ENCODE assay signal across 8 cellular contexts in genomic region chr19:17109962-17110598, GRCh38. TPM values are rescaled to one million over a fixed set of nuclear protein-coding genes. Genes with fewer than 3 reads are reported as not detected.
DNase-seq lines count a peak whose midpoint lies in the region; ATAC-seq and TF ChIP-seq lines count a peak whose summit lies in the region.

No MANE protein-coding gene starts in this region.

- no peaks in the 10 kb centered on the region for H3K9me3 ChIP-seq in H9 (ENCODE audit: control insufficient read depth, low read depth, low read length)
- no peaks in the 10 kb centered on the region for H3K9me3 ChIP-seq in mononuclear cell (ENCODE audit: low read depth, low read length)

- no peaks in the 10 kb centered on the region; the same call in 1 of the 2 replicates for H3K27me3 Mint-ChIP-seq in H9 (ENCODE audit: low read depth)
- no peaks in the 10 kb centered on the region for H3K27me3 Mint-ChIP-seq in activated CD8-positive, alpha-beta T cell treated with anti-CD3 and anti-CD28 coated beads, Interleukin-2, amount 10 ng/mL, durations not matched to agents 7 days and 5 days (ENCODE audit: low read depth)

- no peak overlapping the region for H2BK12ac ChIP-seq in H9 (ENCODE audit: insufficient read length, low read depth, low read length)

- H3K79me1 ChIP-seq in H9 (ENCODE audit: insufficient read depth, low read depth, low read length, poor library complexity, severe bottlenecking), result no peaks in the 10 kb centered on the region

- no peak overlapping the region for H2BK15ac ChIP-seq in H9 (ENCODE audit: low read depth, low read length)

- H3K9ac ChIP-seq in H9 (ENCODE audit: extremely low read depth, insufficient read length, low read length), result no peak overlapping the region

- H3K4me1 Mint-ChIP-seq in H9, result peaks cover 23 to 24% of the 10 kb centered on the region in 2 experiments
- peaks cover 68% of the 10 kb centered on the region for H3K4me1 Mint-ChIP-seq in activated CD8-positive, alpha-beta T cell treated with anti-CD3 and anti-CD28 coated beads, Interleukin-2, amount 10 ng/mL, durations not matched to agents 7 days and 5 days (ENCODE audit: low read depth)

- no peak overlapping the region for H4K5ac ChIP-seq in H9 (ENCODE audit: insufficient read length, low read depth, low read length)

- H3T11ph ChIP-seq in H9 (ENCODE audit: low read length), result no peak overlapping the region

- H4K8ac ChIP-seq in H9 (replicated peaks; ENCODE audit: insufficient read length, low read depth, low read length), result no peak overlapping the region

- no CpG with 5 or more reads among the region's 26 CpGs for WGBS in H9 (ENCODE audit: extremely low coverage, insufficient read length, low lambda C conversion rate)

- H4K20me1 ChIP-seq in H9 (ENCODE audit: control insufficient read depth, insufficient read depth, insufficient read length), result no peaks in the 10 kb centered on the region

- no peaks in the 10 kb centered on the region for H3K23me2 ChIP-seq in H9 (ENCODE audit: insufficient read length, low read depth, low read length, poor library complexity, severe bottlenecking)

- no peak overlapping the region for H2BK5ac ChIP-seq in H9 (ENCODE audit: insufficient read length, low read length)

- ATAC-seq in activated CD8-positive, alpha-beta T cell treated with anti-CD3 and anti-CD28 coated beads, Interleukin-2, amount 10 ng/mL, durations not matched to agents 7 days and 5 days, result peak; percentile 49
- no peak for ATAC-seq in omental fat pad (ENCODE audit: low FRiP score)

- H3K4me3 Mint-ChIP-seq in H9, result no peak overlapping the region
- peak overlapping the region; percentile 17 for H3K4me3 Mint-ChIP-seq in activated CD8-positive, alpha-beta T cell treated with anti-CD3 and anti-CD28 coated beads, Interleukin-2, amount 10 ng/mL, durations not matched to agents 7 days and 5 days

- H3K27me3 ChIP-seq in H9 (ENCODE audit: insufficient read depth, low read length), result no peaks in the 10 kb centered on the region
- H3K27me3 ChIP-seq in mononuclear cell (ENCODE audit: insufficient read depth, low read length), result no peaks in the 10 kb centered on the region

- H3K27ac ChIP-seq in H9 (ENCODE audit: insufficient read length, low read depth, low read length), result no peak overlapping the region

- TF ChIP-seq CTCF in H9 (conservative IDR thresholded peaks at IDR 0.05) (no peak), omental fat pad (IDR thresholded peaks at IDR 0.05) (no peak)

- no peak overlapping the region for H3K18ac ChIP-seq in H9 (ENCODE audit: insufficient read length, low read depth, low read length)

- no peak overlapping the region for H3K4ac ChIP-seq in H9 (ENCODE audit: low read depth, low read length)

- peaks cover 8 to 28% (median 10%) of the 10 kb centered on the region in 3 experiments; a peak in 5 of 7 replicates for H3K36me3 Mint-ChIP-seq in H9 (ENCODE audit: insufficient read depth in 1 of 3, low read depth in 3 of 3)
- peaks cover 77% of the 10 kb centered on the region for H3K36me3 Mint-ChIP-seq in activated CD8-positive, alpha-beta T cell treated with anti-CD3 and anti-CD28 coated beads, Interleukin-2, amount 10 ng/mL, durations not matched to agents 7 days and 5 days (ENCODE audit: low read depth)

- H4K91ac ChIP-seq in H9 (ENCODE audit: insufficient read length, low read depth, low read length), result no peak overlapping the region

- peak overlapping the region; percentile 30 for H3K4me3 ChIP-seq in mononuclear cell (ENCODE audit: low read length)

- H3K4me2 ChIP-seq in H9 (ENCODE audit: insufficient read depth, insufficient read length, low read length), result no peak overlapping the region

- H2BK120ac ChIP-seq in H9 (ENCODE audit: low read depth, low read length, poor library complexity, severe bottlenecking), result no peak overlapping the region

- H2AK5ac ChIP-seq in H9 (ENCODE audit: insufficient read length, low read length), result no peak overlapping the region

- H3K4me1 ChIP-seq in H9 (ENCODE audit: insufficient read depth, low read length), result peaks cover 7% of the 10 kb centered on the region; the same call in 1 of the 2 replicates
- H3K4me1 ChIP-seq in mononuclear cell (ENCODE audit: insufficient read depth, low read length), result peaks cover 89% of the 10 kb centered on the region

- no peaks in the 10 kb centered on the region for H3K79me2 ChIP-seq in H9 (ENCODE audit: insufficient read depth, low read length)

- no peak overlapping the region for H3K56ac ChIP-seq in H9 (ENCODE audit: insufficient read length, low read depth, low read length)

- peak; percentile 30 for DNase-seq in CMK (ENCODE audit: low read depth)
- DNase-seq in H9, result no peak
- DNase-seq in activated CD8-positive, alpha-beta T cell treated with anti-CD3 and anti-CD28 coated beads, Interleukin-2, amount 10 ng/mL, durations not matched to agents 7 days and 5 days, result peak; percentile 44
- no peak for DNase-seq in omental fat pad (ENCODE audit: low spot score)
- no peak for DNase-seq in hepatic stellate cell (ENCODE audit: low spot score)
- DNase-seq in dedifferentiated amniotic fluid mesenchymal stem cell (ENCODE audit: extremely low spot score), result no peak
- DNase-seq in middle frontal gyrus (ENCODE audit: extremely low spot score, low spot score), result no peak

- H2AFZ ChIP-seq in H9 (ENCODE audit: low read length), result no peak overlapping the region

- H3K14ac ChIP-seq in H9 (ENCODE audit: insufficient read depth, low read length), result no peak overlapping the region

- H3K23ac ChIP-seq in H9 (ENCODE audit: insufficient read length, low read depth, low read length), result no peak overlapping the region

- H2BK20ac ChIP-seq in H9 (ENCODE audit: low read depth, low read length, poor library complexity, severe bottlenecking), result no peak overlapping the region

- H3K9me3 Mint-ChIP-seq in H9, result no peaks in the 10 kb centered on the region
- H3K9me3 Mint-ChIP-seq in activated CD8-positive, alpha-beta T cell treated with anti-CD3 and anti-CD28 coated beads, Interleukin-2, amount 10 ng/mL, durations not matched to agents 7 days and 5 days (ENCODE audit: insufficient read depth), result no peaks in the 10 kb centered on the region

- CTCF ChIA-PET in activated CD8-positive, alpha-beta T cell treated with anti-CD3 and anti-CD28 coated beads, Interleukin-2, amount 10 ng/mL, durations not matched to agents 7 days and 5 days (lab: Charles Lee), result interaction anchor here (1.6 kb wide), 1 partner anchor 33 kb away, joined by 3 read pairs; no protein-coding TSS in a partner anchor

- peak overlapping the region; percentile 1 to 67 (median 28); a peak in 4 of 7 replicates for H3K27ac Mint-ChIP-seq in H9
- H3K27ac Mint-ChIP-seq in activated CD8-positive, alpha-beta T cell treated with anti-CD3 and anti-CD28 coated beads, Interleukin-2, amount 10 ng/mL, durations not matched to agents 7 days and 5 days, result peak overlapping the region; percentile 63

- POLR2A ChIA-PET in activated CD8-positive, alpha-beta T cell treated with anti-CD3 and anti-CD28 coated beads, Interleukin-2, amount 10 ng/mL, durations not matched to agents 7 days and 5 days (lab: Charles Lee), result no interaction called here

RNA-seq across cellular contexts. Expression of gene MYO9B, which starts 34.5 kb away (rescaled TPM):
- total RNA-seq in H9 (2021), result 58.5 and 58.6 TPM in 2 replicates
- 100 to 1,000 TPM; 276 to 280 TPM for total RNA-seq in activated CD8-positive, alpha-beta T cell treated with anti-CD3 and anti-CD28 coated beads, Interleukin-2, amount 10 ng/mL, durations not matched to agents 7 days and 5 days
- 197 TPM for total RNA-seq in mononuclear cell
- 100 to 1,000 TPM in 2 of 4 donors, 10 to 100 TPM in 2; 52.7 to 149 (median 85.7) TPM for total RNA-seq in omental fat pad

RNA-seq across cellular contexts. Expression of gene HAUS8, which starts 34.8 kb away (rescaled TPM):
- total RNA-seq in H9 (2021) (27.8 and 29.4 TPM in 2 replicates), mononuclear cell (9.3 TPM), omental fat pad (1 to 10 TPM; 4.0 to 7.3 (median 6.1) TPM)
- 10 to 100 TPM; 66.0 to 66.7 TPM for total RNA-seq in activated CD8-positive, alpha-beta T cell treated with anti-CD3 and anti-CD28 coated beads, Interleukin-2, amount 10 ng/mL, durations not matched to agents 7 days and 5 days

Comparison
In these comparisons a context has a peak if more than half of its experiments do, and no peak if none do; other contexts are left out.
1. DNase-seq: peak in CMK (single experiment) and activated CD8-positive, alpha-beta T cell treated with anti-CD3 and anti-CD28 coated beads, Interleukin-2, amount 10 ng/mL, durations not matched to agents 7 days and 5 days (single experiment); none in H9 (single experiment), omental fat pad (single experiment), hepatic stellate cell (single experiment), dedifferentiated amniotic fluid mesenchymal stem cell (single experiment) and middle frontal gyrus (single experiment).